8 cellular contexts compared by ENCODE assay signal in the genomic region with DNA sequence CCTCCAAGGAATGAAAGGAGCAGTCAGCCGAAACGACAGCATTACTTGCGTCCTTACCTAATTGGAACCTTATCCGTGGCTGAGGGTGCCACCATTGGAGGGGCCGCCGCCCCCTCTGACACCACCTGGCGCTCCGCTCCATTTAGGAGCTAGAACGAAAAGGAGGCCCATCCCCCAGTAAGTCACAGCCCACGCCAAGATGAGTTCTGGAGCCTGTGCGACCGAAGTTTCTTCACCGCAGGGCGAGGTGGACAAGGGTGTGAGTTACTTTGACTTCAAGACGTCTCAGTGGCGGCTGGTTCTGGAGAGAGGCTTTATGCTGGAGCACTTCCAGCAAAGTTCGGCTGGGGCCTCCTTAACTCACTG. TPM values are rescaled to one million over a fixed set of nuclear protein-coding genes. Genes with fewer than 3 reads are reported as not detected.
DNase-seq lines count a peak whose midpoint lies in the region; ATAC-seq, FAIRE-seq and TF ChIP-seq lines count a peak whose summit lies in the region.

No MANE protein-coding gene starts in this region.

- no peak for FAIRE-seq in H1 (lab: Jason Lieb, UNC)

- no peak overlapping the region for H3K4ac ChIP-seq in H1 (replicated peaks; ENCODE audit: insufficient read length, low read depth, low read length)

- no peak overlapping the region for H3K56ac ChIP-seq in H1 (replicated peaks; ENCODE audit: insufficient read length, low read depth, low read length)

- no peaks in the 10 kb centered on the region for H3K9me3 ChIP-seq in H1 (ENCODE audit: insufficient read depth in 2 of 2, low read depth in 1 of 2, low read length in 1 of 2)

- ATAC-seq in GM21529 (IDR thresholded peaks at IDR 0.05; ENCODE audit: unreplicated experiment), result peak; percentile 14

- no peak for TF ChIP-seq POLR2A in H1 (IDR thresholded peaks at IDR 0.05; ENCODE audit: control extremely low read depth in 1 of 2, low read depth in 2 of 2, low read length in 2 of 2)

- 4% methylated on average over 17 of the region's 17 CpGs; no CpG with 5 or more reads in 1 of the 2 experiments for WGBS in H1 (ENCODE audit: extremely low coverage in 1 of 2, insufficient coverage in 1 of 2, insufficient read length in 1 of 2, insufficient replicate concordance in 2 of 2, low coverage in 1 of 2, low lambda C conversion rate in 2 of 2, missing lambda C conversion rate in 1 of 2), 2 experiments

- peaks cover 19% of the 10 kb centered on the region for H3K23me2 ChIP-seq in H1 (ENCODE audit: low read depth, low read length)

- no peaks in the 10 kb centered on the region for H3K36me3 ChIP-seq in H1 (ENCODE audit: control insufficient read depth in 2 of 4, insufficient read depth in 4 of 4, low read length in 3 of 4)

- peak overlapping the region; percentile 96 for H3K4me3 ChIP-seq in Jurkat, Clone E6-1 (ENCODE audit: low read length)
- H3K4me3 ChIP-seq in H1 (ENCODE audit: extremely low read depth in 1 of 4, insufficient read depth in 2 of 4, low read depth in 3 of 4, low read length in 4 of 4), result peak overlapping the region; percentile 65 to 93 (median 80)

- peak overlapping the region; percentile 8 for H4K5ac ChIP-seq in H1 (ENCODE audit: insufficient read length, low read depth, low read length)

- no peak overlapping the region for H3K14ac ChIP-seq in H1 (ENCODE audit: insufficient read length)

- H3K27me3 ChIP-seq in H1 (replicated peaks in 1 of 4; ENCODE audit: control insufficient read depth in 3 of 4, extremely low read depth in 1 of 4, insufficient read depth in 3 of 4, low read length in 3 of 4), result no peaks in the 10 kb centered on the region

- peaks cover 0 to 8% of the 10 kb centered on the region in 2 experiments for H4K20me1 ChIP-seq in H1 (replicated peaks in 1 of 2; ENCODE audit: control insufficient read depth in 1 of 2, insufficient read depth in 2 of 2, low read length in 2 of 2)

- peak overlapping the region; percentile 41 for H4K8ac ChIP-seq in H1 (ENCODE audit: extremely low read depth, insufficient read depth, low read length)

- DNase-seq in ELR (ENCODE audit: low read depth) (peak; percentile 59), H1 (ENCODE audit: low read depth in 1 of 2, low spot score in 2 of 2) (no peak), midbrain (lab: John Stamatoyannopoulos, UW) (peak; percentile 42), NCI-H2196 (lab: John Stamatoyannopoulos, UW; ENCODE audit: unreplicated experiment) (no peak)
- peak; percentile 28 for DNase-seq in Jurkat, Clone E6-1 (ENCODE audit: low read depth, low spot score)
- DNase-seq in activated CD4-positive, alpha-beta T cell treated with anti-CD3 and anti-CD28 coated beads, Interleukin-2, amount 50 U/mL, for 48 hours, result peak; percentile 65 to 73
- DNase-seq in stimulated activated CD8-positive, alpha-beta memory T cell treated with anti-CD3 and anti-CD28 coated beads, Interleukin-7, amount 100 ng/mL, for 48 hours (ENCODE audit: extremely low read depth in 1 of 2, low read depth in 1 of 2), result peak; percentile 40 to 60

- TF ChIP-seq RAD21 in H1 (IDR thresholded peaks at IDR 0.05 in 1 of 2, conservative IDR thresholded peaks at IDR 0.05 in 1 of 2; ENCODE audit: low read depth in 2 of 2, low read length in 2 of 2), result no peak

- no peak overlapping the region for H3K23ac ChIP-seq in H1 (ENCODE audit: insufficient read length)

- peaks cover 0 to 42% of the 10 kb centered on the region in 2 experiments; a peak in 3 of 4 replicates for H3K79me2 ChIP-seq in H1 (ENCODE audit: control insufficient read depth in 1 of 2, insufficient read depth in 2 of 2, low read length in 2 of 2)

- CTCF ChIA-PET in H1 (lab: Charles Lee; ENCODE audit: partially characterized antibody), result interaction anchor here (1.7 kb wide), 1 partner anchor 76 kb away, joined by 4 read pairs; no protein-coding TSS in a partner anchor

- peak overlapping the region; percentile 7 for H2BK120ac ChIP-seq in H1 (replicated peaks; ENCODE audit: low read depth, low read length)

- no peaks in the 10 kb centered on the region for H3K79me1 ChIP-seq in H1 (ENCODE audit: low read depth, low read length)

- peak overlapping the region; percentile 50 to 69 (median 52) for H3K9ac ChIP-seq in H1 (replicated peaks in 1 of 4; ENCODE audit: extremely low read depth in 1 of 4, low read depth in 3 of 4, low read length in 3 of 4)

- H2AFZ ChIP-seq in H1 (ENCODE audit: low read length), result peak overlapping the region; percentile 25; the same call in 1 of the 2 replicates

- peak overlapping the region; percentile 78; the same call in 1 of the 2 replicates for H2BK15ac ChIP-seq in H1 (ENCODE audit: low read length)

- no peak overlapping the region for H2BK20ac ChIP-seq in H1 (ENCODE audit: low read length)

- peak overlapping the region; percentile 58 for H4K91ac ChIP-seq in H1 (replicated peaks; ENCODE audit: insufficient read length, low read length)

- peak overlapping the region; percentile 92 for H2BK5ac ChIP-seq in H1 (ENCODE audit: low read depth, low read length)

- H2AK5ac ChIP-seq in H1 (ENCODE audit: low read depth, low read length), result peak overlapping the region; percentile 56

- POLR2A ChIA-PET in H1 (lab: Charles Lee; ENCODE audit: partially characterized antibody), result interaction anchor here (0.9 to 1.5 kb wide), 4 partner anchors 9 to 212 kb away, joined by 3 to 5 read pairs (median 4); no protein-coding TSS in a partner anchor

- TF ChIP-seq EP300 in H1 (IDR thresholded peaks at IDR 0.05; ENCODE audit: borderline replicate concordance in 1 of 2, low read depth in 2 of 2, low read length in 2 of 2), result no peak

- H3K18ac ChIP-seq in H1 (ENCODE audit: extremely low read depth, low read length), result peak overlapping the region; percentile 91; the same call in 1 of the 2 replicates

- peak overlapping the region; percentile 80 to 82 for H3K4me2 ChIP-seq in H1 (ENCODE audit: insufficient read depth in 1 of 2, low read depth in 2 of 2, low read length in 2 of 2)

- no peak for TF ChIP-seq CTCF in H1 (IDR thresholded peaks at IDR 0.05; ENCODE audit: control extremely low read depth in 1 of 3, insufficient read depth in 1 of 3, low read depth in 1 of 3, low read length in 3 of 3)

- H3K4me1 ChIP-seq in H1 (replicated peaks in 1 of 4; ENCODE audit: control insufficient read depth in 3 of 4, insufficient read depth in 4 of 4, low read length in 3 of 4), result peaks cover 2 to 8% (median 3%) of the 10 kb centered on the region in 4 experiments; a peak in 6 of 7 replicates

- H3K27ac ChIP-seq in H1 (ENCODE audit: low read depth, low read length), result no peak overlapping the region

- peak overlapping the region; percentile 96 for H2BK12ac ChIP-seq in H1 (ENCODE audit: low read depth, low read length)

TF ChIP-seq in H1, 55 proteins besides CTCF, POLR2A, EP300 and RAD21:
- TF ChIP-seq KDM4A (IDR thresholded peaks at IDR 0.05; ENCODE audit: low read depth, low read length, severe bottlenecking) (peak; percentile 47), HDAC2 (IDR thresholded peaks at IDR 0.05; ENCODE audit: borderline replicate concordance in 1 of 2, low read depth in 2 of 2, low read length in 2 of 2) (0 out of 4 replicates have a peak, but pooled peaks of 1 of the 2 experiments have one; percentile 8), SAP30 (IDR thresholded peaks at IDR 0.05; ENCODE audit: insufficient read depth, insufficient replicate concordance, low read length) (peak; percentile 61), CEBPB (IDR thresholded peaks at IDR 0.05; ENCODE audit: low read depth, low read length) (no peak)

RNA-seq across cellular contexts. Expression of a gene that starts 0.7 kb away (rescaled TPM):
- polyA plus RNA-seq in Jurkat, Clone E6-1 (2012; ENCODE audit: insufficient read depth, insufficient read length), result 40.7 TPM
- 12.5 and 13.8 TPM in 2 replicates for total RNA-seq in H1 (2021; fragmentation: NEBNext Ultra II Directional; extraction: Animal tissue kit (Norgen Biotek cat#: 25700))
- polyA plus RNA-seq in H1 (2011; rRNA removed), result 10.7 and 17.0 TPM in 2 replicates
- 11.9 TPM for polyA plus RNA-seq in H1 (2011; cell fraction: cytosol; rRNA removed)
- 10.1 TPM for polyA plus RNA-seq in H1 (2011; cell fraction: nucleus; rRNA removed)
- 11.2 to 13.5 TPM (median 13.0 TPM) in 4 replicates for polyA plus RNA-seq in H1 (2012, experiment 1 of 2)
- 3.0 TPM for polyA plus RNA-seq in H1 (2012, experiment 2 of 2)
- 8.7 TPM for polyA plus RNA-seq in H1 (2013, experiment 1 of 2)
- 6.7 TPM for polyA plus RNA-seq in H1 (2013, experiment 2 of 2)
- polyA minus RNA-seq in H1 (2011; rRNA and poly(A)+ RNA removed), result 19.2 and 25.2 TPM in 2 replicates
- 19.8 TPM for polyA minus RNA-seq in H1 (2011; cell fraction: cytosol; rRNA and poly(A)+ RNA removed)
- 16.6 TPM for polyA minus RNA-seq in H1 (2011; cell fraction: nucleus; rRNA and poly(A)+ RNA removed)

Comparison
In these comparisons a context has a peak if more than half of its experiments do, and no peak if none do; other contexts are left out.
1. DNase-seq: peak in ELR (single experiment), Jurkat, Clone E6-1 (single experiment), activated CD4-positive, alpha-beta T cell treated with anti-CD3 and anti-CD28 coated beads, Interleukin-2, amount 50 U/mL, for 48 hours (2 of 2), midbrain (single experiment) and stimulated activated CD8-positive, alpha-beta memory T cell treated with anti-CD3 and anti-CD28 coated beads, Interleukin-7, amount 100 ng/mL, for 48 hours (2 of 2); none in H1 (0 of 2) and NCI-H2196 (single experiment).